ENCODE assay signal across 11 cellular contexts in genomic region chr16:30187556-30187865, GRCh38. TPM values are rescaled to one million over a fixed set of nuclear protein-coding genes. Genes with fewer than 3 reads are reported as not detected.
DNase-seq lines count a peak whose midpoint lies in the region; ATAC-seq and TF ChIP-seq lines count a peak whose summit lies in the region.
"Had no signal": no experiment of that assay in that cellular context is flagged by ENCODE, and none has a peak within 500 bp of the region (broad histone marks: within the 10 kb centered on the region; RNA-seq: fewer than 3 reads in every experiment).

No MANE protein-coding gene starts in this region.

- H3K27me3 Mint-ChIP-seq in T-cell, result no peaks in the 10 kb centered on the region
- peaks cover 13 to 36% (median 25%) of the 10 kb centered on the region in 3 donors for H3K27me3 Mint-ChIP-seq in immature natural killer cell (ENCODE audit: low read depth in 3 of 3)

- H4K20me1 ChIP-seq in BLaER1, result no peaks in the 10 kb centered on the region

- H3K9me3 Mint-ChIP-seq in T-cell, result no peaks in the 10 kb centered on the region
- no peaks in the 10 kb centered on the region for H3K9me3 Mint-ChIP-seq in immature natural killer cell

- no peak for DNase-seq in GM12865 (ENCODE audit: low read depth)
- no peak for DNase-seq in T-cell
- DNase-seq in immature natural killer cell, result no peak
- DNase-seq in NCI-H1694 (lab: John Stamatoyannopoulos, UW), result no peak
- DNase-seq in right atrium auricular region (ENCODE audit: low spot score), result no peak
- DNase-seq in activated CD4-positive, CD25-positive, alpha-beta regulatory T cell treated with anti-CD3 and anti-CD28 coated beads, Interleukin-2, amount 50 U/mL, for 72 hours, result no peak
- no peak for DNase-seq in COLO829 (ENCODE audit: low spot score)
- DNase-seq: SHP77 treated with DMSO at 0.1 percent for 48 hours had no signal

- peaks cover 22 to 28% (median 26%) of the 10 kb centered on the region in 3 donors for H3K4me1 Mint-ChIP-seq in T-cell
- H3K4me1 Mint-ChIP-seq in immature natural killer cell, result peaks cover 23 to 32% of the 10 kb centered on the region in 2 donors

- H3K27me3 ChIP-seq in BLaER1 (no peaks in the 10 kb centered on the region), right atrium auricular region (no peaks in the 10 kb centered on the region)

- no peak overlapping the region for H3K27ac ChIP-seq in BLaER1
- H3K27ac ChIP-seq in right atrium auricular region, result no peak overlapping the region
- H3K27ac ChIP-seq: parathyroid adenoma, VCaP had no signal

- H3K9me3 ChIP-seq in BLaER1, result no peaks in the 10 kb centered on the region
- H3K9me3 ChIP-seq in right atrium auricular region, result no peaks in the 10 kb centered on the region

- POLR2A ChIA-PET in T-cell (lab: Charles Lee), result interaction anchor here in 1 of 2 donors (0.5 kb wide), 1 partner anchor 190 kb away, joined by 5 read pairs; no protein-coding TSS in a partner anchor

- H3K9ac ChIP-seq in BLaER1, result no peak overlapping the region
- H3K9ac ChIP-seq: parathyroid adenoma had no signal

- H3K27ac Mint-ChIP-seq in T-cell, result peak overlapping the region; percentile 93 to 99
- peak overlapping the region; percentile 95 to 98 (median 97) for H3K27ac Mint-ChIP-seq in immature natural killer cell

- H3K4me1 ChIP-seq in BLaER1 (peaks cover 40% of the 10 kb centered on the region), right atrium auricular region (peaks cover 0 to 22% of the 10 kb centered on the region in 2 donors)

- H3K4me3 ChIP-seq in BLaER1 (no peak overlapping the region), GM12865 (ENCODE audit: low read depth, low read length) (peak overlapping the region; percentile 83), right atrium auricular region (no peak overlapping the region)

- H3K36me3 Mint-ChIP-seq in T-cell, result peaks cover 27% of the 10 kb centered on the region
- H3K36me3 Mint-ChIP-seq in immature natural killer cell, result peaks cover 17 to 24% (median 21%) of the 10 kb centered on the region in 3 donors

- peak overlapping the region; percentile 83 to 97 (median 94) for H3K4me3 Mint-ChIP-seq in T-cell
- peak overlapping the region; percentile 91 to 98 (median 98) for H3K4me3 Mint-ChIP-seq in immature natural killer cell

- peak overlapping the region; percentile 99 for H3K4me2 ChIP-seq in BLaER1

- no peak for ATAC-seq in T-cell (replicated peaks in 1 of 4)

- CTCF ChIA-PET in T-cell (lab: Charles Lee), result no interaction called here

- peaks cover 15% of the 10 kb centered on the region for H3K36me3 ChIP-seq in BLaER1
- no peaks in the 10 kb centered on the region for H3K36me3 ChIP-seq in right atrium auricular region

- TF ChIP-seq CTCF in GM12865 (IDR thresholded peaks at IDR 0.05; ENCODE audit: insufficient read depth, low read depth, low read length, missing control alignments) (no peak), right atrium auricular region (IDR thresholded peaks at IDR 0.05) (no peak)

RNA-seq across cellular contexts. Expression of gene CORO1A, which starts 4.1 kb away (rescaled TPM):
- total RNA-seq in T-cell (1,000 to 10,000 TPM in 2 of 5 donors, 100 to 1,000 TPM in 3; 708 to 1,286 (median 987) TPM), right atrium auricular region (10 to 100 TPM in 1 of 2 donors, 1 to 10 TPM in 1; 5.4 to 18.6 TPM)
- polyA plus RNA-seq in immature natural killer cell, result 1,000 to 10,000 TPM; 1,282 to 1,713 (median 1,680) TPM

RNA-seq across cellular contexts. Expression of gene BOLA2B, which starts 6.0 kb away (rescaled TPM):
- total RNA-seq in T-cell, result 100 to 1,000 TPM in 3 of 5 donors, 10 to 100 TPM in 2; 47.0 to 115 (median 100) TPM
- 100 to 1,000 TPM; 141 to 239 (median 203) TPM for polyA plus RNA-seq in immature natural killer cell
- total RNA-seq in right atrium auricular region, result 100 to 1,000 TPM; 143 to 187 TPM

RNA-seq across cellular contexts. Expression of gene SLX1A, which starts 6.2 kb away (rescaled TPM):
- total RNA-seq in T-cell, result 100 to 1,000 TPM in 2 of 5 donors, 10 to 100 TPM in 3; 31.6 to 114 (median 86.4) TPM
- polyA plus RNA-seq in immature natural killer cell, result 100 to 1,000 TPM in 1 of 3 donors, 10 to 100 TPM in 2; 91.2 to 113 (median 99.6) TPM
- total RNA-seq in right atrium auricular region, result 10 to 100 TPM; 25.1 to 36.3 TPM

RNA-seq across cellular contexts. Expression of gene SULT1A3, which starts 11.5 kb away (rescaled TPM):
- total RNA-seq in T-cell (10 to 100 TPM; 25.8 to 42.6 (median 30.8) TPM), right atrium auricular region (1 to 10 TPM; 2.0 to 7.4 TPM)
- polyA plus RNA-seq in immature natural killer cell, result 1 to 10 TPM; 1.4 to 3.1 (median 2.7) TPM

Comparison
In these comparisons a context has a peak if more than half of its experiments do, and no peak if none do; other contexts are left out.
1. RNA of gene CORO1A, which starts 4.1 kb away (total RNA-seq): 708 to 1,286 TPM in T-cell; 5.4 to 18.6 TPM in right atrium auricular region; every median in the first group is over 10 times any median in the second.